ENCODE assay signal across 8 cellular contexts in genomic region chr19:7535035-7535992, GRCh38. TPM values are rescaled to one million over a fixed set of nuclear protein-coding genes. Genes with fewer than 3 reads are reported as not detected.
A peak's percentile ranks its signal among the peaks of the same experiment; 100 is the strongest.
DNase-seq lines count a peak whose midpoint lies in the region; ATAC-seq, FAIRE-seq and TF ChIP-seq lines count a peak whose summit lies in the region.

TSS of gene PNPLA6 (plus strand) at chr19:7535717. CDS start at chr19:7535789, 72 bp downstream.

- DNase-seq in SIG-M5 treated with dmso at 0.1 percent for 504 hours (lab: John Stamatoyannopoulos, UW; ENCODE audit: unreplicated experiment) = peak; percentile 79
- DNase-seq in SIG-M5 (lab: John Stamatoyannopoulos, UW) = no peak
- DNase-seq in NCI-H2107 (lab: John Stamatoyannopoulos, UW) = peak; percentile 89
- peak; percentile 91 to 97 (median 94) for DNase-seq in K562 (ENCODE audit: extremely low read depth in 1 of 4, low spot score in 3 of 4)
- no peak for DNase-seq in iPS DF 6.9 (ENCODE audit: low read depth, low spot score)
- peak; percentile 88 to 93 for DNase-seq in gastrocnemius medialis

- no peak; a peak in 1 of 4 replicates for TF ChIP-seq RAD21 in K562 (CRISPR knock-in tag; conservative IDR thresholded peaks at IDR 0.05 in 1 of 2, IDR thresholded peaks at IDR 0.05 in 1 of 2)

- CTCF ChIA-PET in K562 (lab: Yijun Ruan, JAX; ENCODE audit: low intra/inter-chr PET ratio) = interaction anchor here (0.5 kb wide), 1 partner anchor 46 kb away, joined by 3 read pairs; no protein-coding TSS in a partner anchor

- ATAC-seq in HG03045 (IDR thresholded peaks at IDR 0.05; ENCODE audit: unreplicated experiment) (peak; percentile 66), K562 (peak; percentile 89), gastrocnemius medialis (peak; percentile 82 to 84)

- intact Hi-C loops in K562 (cut with micrococcal nuclease) (no loop called here), gastrocnemius medialis (cut with DNase I; ENCODE audit: low total_unique reads) (loop anchor here (1.0 to 2.0 kb wide), 2 partner anchors 16 to 19 kb away; partner anchors contain the start of gene ZNF358)

- H3K9me1 ChIP-seq in K562 (ENCODE audit: control insufficient read depth, insufficient read depth, low read length) = no peaks in the 10 kb centered on the region

- H3K9me3 ChIP-seq in K562 (replicated peaks; ENCODE audit: control insufficient read depth, insufficient read depth, low read depth, low read length) (no peaks in the 10 kb centered on the region), iPS DF 6.9 (ENCODE audit: control insufficient read depth, insufficient read depth, low read length) (no peaks in the 10 kb centered on the region), gastrocnemius medialis (no peaks in the 10 kb centered on the region)

- 0 out of 2 replicates have a peak, but pooled peaks have one; percentile 11 for TF ChIP-seq EP300 in K562 (IDR thresholded peaks at IDR 0.05; ENCODE audit: low read length)

- H3K4me3 ChIP-seq in K562 (peak within 1 kb of the TSS; percentile 81), iPS DF 6.9 (ENCODE audit: low read length) (peak within 1 kb of the TSS; percentile 52), gastrocnemius medialis (peak within 1 kb of the TSS; percentile 88 to 92 (median 90))

- H3K36me3 ChIP-seq in K562 (ENCODE audit: control insufficient read depth, insufficient read depth, low read length) (peaks cover 10% of the 10 kb centered on the region; the same call in 1 of the 3 replicates), iPS DF 6.9 (ENCODE audit: control insufficient read depth, insufficient read depth, low read length) (peaks cover 3% of the 10 kb centered on the region; the same call in 1 of the 2 replicates), gastrocnemius medialis (peaks cover 0 to 31% of the 10 kb centered on the region in 2 donors)

- in situ Hi-C loops in K562 (cut with MboI) (no loop called here), gastrocnemius medialis (cut with MboI; ENCODE audit: low sequenced_read_pairs in 4 of 4) (loop anchor here in 1 of 4 donors (25.0 kb wide), 1 partner anchor 148 kb away; no protein-coding TSS in a partner anchor)

- H3K27me3 ChIP-seq in K562 (ENCODE audit: control insufficient read depth in 2 of 2, insufficient read depth in 2 of 2, low read length in 2 of 2) (no peaks in the 10 kb centered on the region), iPS DF 6.9 (ENCODE audit: control insufficient read depth, insufficient read depth, low read length) (no peaks in the 10 kb centered on the region), gastrocnemius medialis (no peaks in the 10 kb centered on the region)

- peak within 1 kb of the TSS; percentile 100 for H2AFZ ChIP-seq in K562 (ENCODE audit: low read depth, low read length)

- peak within 1 kb of the TSS; percentile 98 for H3K4me2 ChIP-seq in K562 (ENCODE audit: insufficient read depth, low read length)

- H3K79me2 ChIP-seq in K562 (ENCODE audit: control insufficient read depth, insufficient read depth, low read length) = no peaks in the 10 kb centered on the region; the same call in 2 of the 3 replicates

- POLR2A ChIA-PET in K562 (lab: Yijun Ruan, JAX) = interaction anchor here (0.6 to 1.8 kb wide), 8 partner anchors 12 to 126 kb away, joined by 3 to 9 read pairs (median 3); partner anchors contain the start of genes MCOLN1, PCP2 and ZNF358

- peak in 1 of 3 experiments; percentile 7; a peak in 1 of 6 replicates for TF ChIP-seq CTCF in K562 (IDR thresholded peaks at IDR 0.05 in 2 of 3, conservative IDR thresholded peaks at IDR 0.05 in 1 of 3; ENCODE audit: insufficient read depth in 2 of 3, low read depth in 1 of 3, low read length in 3 of 3)
- TF ChIP-seq CTCF in gastrocnemius medialis (IDR thresholded peaks at IDR 0.05 in 4 of 5, conservative IDR thresholded peaks at IDR 0.05 in 1 of 5) = no peak

- WGBS in K562 (ENCODE audit: insufficient coverage, low coverage, missing lambda C conversion rate) = under 1% methylated on average over 69 of the region's 77 CpGs
- no CpG with 5 or more reads among the region's 77 CpGs for WGBS in iPS DF 6.9 (ENCODE audit: insufficient coverage, insufficient read length)

- H3K27ac ChIP-seq in K562 (ENCODE audit: extremely low read depth, low read depth, low read length) = no peak within 1 kb of the TSS; the same call in 2 of the 3 replicates
- H3K27ac ChIP-seq in iPS DF 6.9 (ENCODE audit: low read length) = no peak within 1 kb of the TSS
- peak within 1 kb of the TSS; percentile 86 to 90 (median 88) for H3K27ac ChIP-seq in gastrocnemius medialis

- FAIRE-seq in TTC549 (lab: Jason Lieb, UNC) (peak; percentile 71), K562 (lab: Jason Lieb, UNC) (peak; percentile 96)

- H3K9ac ChIP-seq in K562 (ENCODE audit: insufficient read depth in 1 of 2, low read depth in 2 of 2, low read length in 2 of 2) = peak within 1 kb of the TSS; percentile 70 to 96; a peak in 3 of 4 replicates

- TF ChIP-seq POLR2A in K562 (conservative IDR thresholded peaks at IDR 0.05) (no peak), gastrocnemius medialis (IDR thresholded peaks at IDR 0.05) (peak; percentile 49 to 62)

- no peaks in the 10 kb centered on the region for H4K20me1 ChIP-seq in K562 (replicated peaks; ENCODE audit: control insufficient read depth, insufficient read depth, low read length)

- H3K4me1 ChIP-seq in K562 (replicated peaks in 1 of 2; ENCODE audit: control insufficient read depth in 2 of 2, insufficient read depth in 2 of 2, low read length in 2 of 2) = peaks cover 10 to 41% of the 10 kb centered on the region in 2 experiments
- H3K4me1 ChIP-seq in iPS DF 6.9 (ENCODE audit: control insufficient read depth, insufficient read depth, low read length) = no peaks in the 10 kb centered on the region
- peaks cover 15 to 23% of the 10 kb centered on the region in 2 donors for H3K4me1 ChIP-seq in gastrocnemius medialis

- no TSS peak for BruUV-seq in K562 (replicated peaks; lab: Mats Ljungman, UMichigan)

TF ChIP-seq in K562, 482 proteins besides CTCF, POLR2A, EP300 and RAD21 (continues in another document):
- TF ChIP-seq NR0B1 (IDR thresholded peaks at IDR 0.05; ENCODE audit: partially characterized antibody) (no peak), ZNF41 (CRISPR knock-in tag; conservative IDR thresholded peaks at IDR 0.05) (no peak), ZFP91 (CRISPR knock-in tag; IDR thresholded peaks at IDR 0.05) (peak; percentile 69; the same call in 1 of the 2 replicates), HSF4 (CRISPR knock-in tag; IDR thresholded peaks at IDR 0.05; ENCODE audit: borderline replicate concordance) (no peak), ELF2 (CRISPR knock-in tag; IDR thresholded peaks at IDR 0.05) (peak; percentile 25; the same call in 1 of the 2 replicates), TAF9B (IDR thresholded peaks at IDR 0.05; ENCODE audit: partially characterized antibody) (no peak), CTBP1 (IDR thresholded peaks at IDR 0.05; ENCODE audit: borderline replicate concordance) (peak; percentile 83), TBP (optimal IDR thresholded peaks at IDR 0.05; ENCODE audit: low read depth, low read length) (peak; percentile 50), NFE2 (IDR thresholded peaks at IDR 0.05; ENCODE audit: low read depth) (0 out of 2 replicates have a peak, but pooled peaks have one; percentile 9), SIN3A (IDR thresholded peaks at IDR 0.05; ENCODE audit: borderline replicate concordance in 2 of 2, control insufficient read depth in 1 of 2, low read depth in 2 of 2, low read length in 2 of 2) (peak in 1 of 2 experiments; percentile 69; a peak in 1 of 4 replicates)

RNA-seq across cellular contexts. Expression of gene PNPLA6, which starts in this region (rescaled TPM):
- 25.7 and 85.1 TPM in 2 replicates for total RNA-seq in K562 (2011; cell fraction: chromatin; rRNA removed; ENCODE audit: low replicate concordance)
- 82.6 and 98.1 TPM in 2 replicates for total RNA-seq in K562 (2011; cell fraction: nucleolus; rRNA removed)
- total RNA-seq in K562 (2011; cell fraction: nucleoplasm; rRNA removed) = 36.0 and 52.2 TPM in 2 replicates
- 19.6 and 25.6 TPM in 2 replicates for total RNA-seq in K562 (2014; rRNA removed)
- total RNA-seq in K562 (2014; rRNA removed; fragmentation: Illumina TruSeq; extraction: Trizol) = 3.2 and 6.5 TPM in 2 replicates
- 8.3 and 9.6 TPM in 2 replicates for total RNA-seq in K562 (2015; rRNA removed; fragmentation: Illumina TruSeq; extraction: Trizol)
- 30.2 and 32.3 TPM in 2 replicates for total RNA-seq in K562 (2021)
- 7.4 and 16.1 TPM in 2 replicates for polyA plus RNA-seq in K562 (2011; rRNA removed)
- 10.8 and 19.2 TPM in 2 replicates for polyA plus RNA-seq in K562 (2011; cell fraction: cytosol; rRNA removed)
- 41.4 and 57.5 TPM in 2 replicates for polyA plus RNA-seq in K562 (2011; cell fraction: nucleus; rRNA removed)
- 18.1 and 35.8 TPM in 2 replicates for polyA plus RNA-seq in K562 (2012)
- polyA plus RNA-seq in K562 (2014; fragmentation: Illumina TruSeq; extraction: Trizol) = 9.9 and 12.8 TPM in 2 replicates
- under 1 TPM; 0.07 to 0.74 TPM for polyA plus RNA-seq in K562 (2014; fragmentation: Nextera tagmentation; extraction: Ambion mirVana)
- 15.7 and 17.0 TPM in 2 replicates for polyA plus RNA-seq in K562 (2014; rRNA removed)
- polyA minus RNA-seq in K562 (2011; rRNA and poly(A)+ RNA removed) = 6.2 and 8.8 TPM in 2 replicates
- 16.3 and 30.6 TPM in 2 replicates for polyA minus RNA-seq in K562 (2011; cell fraction: cytosol; rRNA and poly(A)+ RNA removed)
- 23.7 and 30.1 TPM in 2 replicates for polyA minus RNA-seq in K562 (2011; cell fraction: nucleus; rRNA and poly(A)+ RNA removed)
- 100 to 1,000 TPM in 1 of 4 donors, 10 to 100 TPM in 3; 61.4 to 101 (median 75.1) TPM for total RNA-seq in gastrocnemius medialis

Comparison
In these comparisons a context has a peak if more than half of its experiments do, and no peak if none do; other contexts are left out.
1. DNase-seq: peak in SIG-M5 treated with dmso at 0.1 percent for 504 hours (single experiment), NCI-H2107 (single experiment), K562 (4 of 4) and gastrocnemius medialis (2 of 2); none in SIG-M5 (single experiment) and iPS DF 6.9 (single experiment).
2. H3K27ac ChIP-seq: peak in gastrocnemius medialis (4 of 4); none in K562 (single experiment) and iPS DF 6.9 (single experiment).
3. Peak in every context shown above with its lines, with median percentiles within 50 percentile points of each other: ATAC-seq and H3K4me3 ChIP-seq.